In genomic region chr13:99227909-99228688, GRCh38 we compare ENCODE assay signal across 10 cellular contexts.
DNase-seq lines count a peak whose midpoint lies in the region; ATAC-seq and TF ChIP-seq lines count a peak whose summit lies in the region.
"Had no signal": no experiment of that assay in that cellular context is flagged by ENCODE, and none has a peak within 500 bp of the region (broad histone marks: within the 10 kb centered on the region; RNA-seq: fewer than 3 reads in every experiment).

No MANE protein-coding gene starts in this region.

- H3K9ac ChIP-seq in SU-DHL-6 (ENCODE audit: low read length) = peak overlapping the region; percentile 22; the same call in 1 of the 2 replicates

- H2AFZ ChIP-seq in SU-DHL-6 (ENCODE audit: low read depth, low read length, severe bottlenecking) = no peak overlapping the region

- POLR2A ChIA-PET in HEK293 (lab: Yijun Ruan, JAX) = no interaction called here

- H3K36me3 ChIP-seq in HEK293 (ENCODE audit: control insufficient read depth in 2 of 2, insufficient read depth in 1 of 2, low read length in 2 of 2) (no peaks in the 10 kb centered on the region), SU-DHL-6 (ENCODE audit: low read length) (peaks cover 2% of the 10 kb centered on the region; the same call in 1 of the 2 replicates)
- H3K36me3 ChIP-seq: MG63, tibial nerve had no signal

- H3K4me1 Mint-ChIP-seq in memory B cell = peaks cover 54% of the 10 kb centered on the region

- peak overlapping the region; percentile 69 for H3K4me2 ChIP-seq in SU-DHL-6 (ENCODE audit: low read depth, low read length, poor library complexity, severe bottlenecking)

- H3K4me3 Mint-ChIP-seq in memory B cell = peak overlapping the region; percentile 85

- H3K9me2 ChIP-seq in SU-DHL-6 (replicated peaks; ENCODE audit: insufficient read depth, low read length) = no peaks in the 10 kb centered on the region

- H3K27me3 ChIP-seq in SU-DHL-6 (ENCODE audit: low read length) = no peaks in the 10 kb centered on the region
- H3K27me3 ChIP-seq: MG63, tibial nerve had no signal

- H3F3A ChIP-seq in SU-DHL-6 (ENCODE audit: insufficient read depth) = peaks cover 10% of the 10 kb centered on the region

- H3K4me1 ChIP-seq in HEK293 (ENCODE audit: control insufficient read depth, insufficient read depth, low read length) = peaks cover 6% of the 10 kb centered on the region

- peaks cover 2% of the 10 kb centered on the region for H3K9me3 Mint-ChIP-seq in memory B cell

- H3K4me3 ChIP-seq in HEK293 (ENCODE audit: low read depth, low read length) (no peak overlapping the region), SU-DHL-6 (ENCODE audit: insufficient read depth, low read length, poor library complexity, severe bottlenecking) (peak overlapping the region; percentile 25)
- H3K4me3 ChIP-seq: MG63, tibial nerve had no signal

- H4K20me1 ChIP-seq in SU-DHL-6 (ENCODE audit: low read depth, low read length) = peaks cover 10% of the 10 kb centered on the region

- peak overlapping the region; percentile 29 for H3K27ac Mint-ChIP-seq in memory B cell

- ATAC-seq in memory B cell (ENCODE audit: low read depth) = no peak
- no peak for ATAC-seq in HG03139 (IDR thresholded peaks at IDR 0.05; ENCODE audit: unreplicated experiment)

- CTCF ChIA-PET in HEK293 (lab: Yijun Ruan, JAX) = no interaction called here

- peaks cover 9% of the 10 kb centered on the region for H3K36me3 Mint-ChIP-seq in memory B cell

- H3K79me2 ChIP-seq in SU-DHL-6 (ENCODE audit: insufficient read depth, low read length) = peaks cover 77% of the 10 kb centered on the region

- H3K9me3 ChIP-seq in HEK293 (ENCODE audit: control insufficient read depth, insufficient read depth, low read depth, low read length) (no peaks in the 10 kb centered on the region), SU-DHL-6 (ENCODE audit: insufficient read depth, low read length) (no peaks in the 10 kb centered on the region)
- H3K9me3 ChIP-seq: MG63, tibial nerve had no signal

- DNase-seq in CD1c-positive myeloid dendritic cell (ENCODE audit: extremely low spot score) (peak; percentile 83), memory B cell (ENCODE audit: low spot score in 2 of 2) (no peak), hypothalamus (lab: John Stamatoyannopoulos, UW) (no peak), KG1 (lab: John Stamatoyannopoulos, UW) (no peak), NCI-H510A (lab: John Stamatoyannopoulos, UW) (no peak)
- DNase-seq: MG63 had no signal

- H3K27ac ChIP-seq in HEK293 (ENCODE audit: extremely low read depth, low read depth, low read length) = no peak overlapping the region
- H3K27ac ChIP-seq in SU-DHL-6 (ENCODE audit: low read depth, low read length) = peak overlapping the region; percentile 89
- H3K27ac ChIP-seq: tibial nerve had no signal

- H3K27me3 Mint-ChIP-seq in memory B cell = no peaks in the 10 kb centered on the region

- no peak for TF ChIP-seq CTCF in HEK293 (tag by site-specific recombination; IDR thresholded peaks at IDR 0.05)
- no peak for TF ChIP-seq CTCF in SU-DHL-6 (IDR thresholded peaks at IDR 0.05; ENCODE audit: insufficient read depth, low read length, poor library complexity, severe bottlenecking)

TF ChIP-seq in HEK293, 187 proteins besides CTCF, POLR2A, EP300 and RAD21:
- peak; percentile 77 for TF ChIP-seq ZNF449 (tag by site-specific recombination; IDR thresholded peaks at IDR 0.05)
- no peak for TF ChIP-seq ZNF548 (tag by site-specific recombination; IDR thresholded peaks at IDR 0.05)
